ENCODE assay signal across 1 cellular context in the genomic region with DNA sequence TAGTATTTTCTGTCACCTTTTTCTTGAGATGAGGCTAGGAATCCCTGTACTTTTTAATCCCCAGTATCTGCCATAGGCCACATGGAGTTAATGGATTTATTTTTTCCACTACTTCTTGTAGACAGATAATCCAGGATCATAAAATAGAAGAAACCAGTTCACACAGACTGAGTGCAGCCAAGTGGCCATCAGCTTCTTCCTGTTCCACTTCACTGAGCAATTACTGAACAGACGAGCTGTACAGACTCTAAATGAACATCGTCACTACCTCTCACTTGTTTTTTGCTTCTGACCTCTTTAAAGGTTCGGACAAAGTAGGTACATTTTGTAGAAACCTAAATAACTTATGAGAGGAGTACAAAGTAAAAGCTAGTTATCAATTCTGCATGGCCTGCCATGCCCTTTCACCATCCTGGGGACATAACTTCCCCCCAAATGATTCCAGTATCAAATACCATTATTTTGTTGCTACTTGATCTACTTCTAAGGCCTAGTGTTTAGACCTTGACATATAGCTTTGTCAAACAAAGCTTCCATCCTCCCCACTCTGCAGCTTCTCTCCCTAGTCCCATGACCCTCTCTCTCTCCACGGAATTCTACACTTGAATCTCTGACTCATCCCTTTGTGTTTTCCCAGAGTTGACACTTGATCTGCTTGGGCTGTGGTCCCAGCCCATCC.
TF ChIP-seq lines count a peak whose summit lies in the region.

No MANE protein-coding gene starts in this region.

TF ChIP-seq in K562, 482 proteins besides CTCF, POLR2A, EP300 and RAD21 (continued from another document and continues in another):
- TF ChIP-seq, protein P1, sequence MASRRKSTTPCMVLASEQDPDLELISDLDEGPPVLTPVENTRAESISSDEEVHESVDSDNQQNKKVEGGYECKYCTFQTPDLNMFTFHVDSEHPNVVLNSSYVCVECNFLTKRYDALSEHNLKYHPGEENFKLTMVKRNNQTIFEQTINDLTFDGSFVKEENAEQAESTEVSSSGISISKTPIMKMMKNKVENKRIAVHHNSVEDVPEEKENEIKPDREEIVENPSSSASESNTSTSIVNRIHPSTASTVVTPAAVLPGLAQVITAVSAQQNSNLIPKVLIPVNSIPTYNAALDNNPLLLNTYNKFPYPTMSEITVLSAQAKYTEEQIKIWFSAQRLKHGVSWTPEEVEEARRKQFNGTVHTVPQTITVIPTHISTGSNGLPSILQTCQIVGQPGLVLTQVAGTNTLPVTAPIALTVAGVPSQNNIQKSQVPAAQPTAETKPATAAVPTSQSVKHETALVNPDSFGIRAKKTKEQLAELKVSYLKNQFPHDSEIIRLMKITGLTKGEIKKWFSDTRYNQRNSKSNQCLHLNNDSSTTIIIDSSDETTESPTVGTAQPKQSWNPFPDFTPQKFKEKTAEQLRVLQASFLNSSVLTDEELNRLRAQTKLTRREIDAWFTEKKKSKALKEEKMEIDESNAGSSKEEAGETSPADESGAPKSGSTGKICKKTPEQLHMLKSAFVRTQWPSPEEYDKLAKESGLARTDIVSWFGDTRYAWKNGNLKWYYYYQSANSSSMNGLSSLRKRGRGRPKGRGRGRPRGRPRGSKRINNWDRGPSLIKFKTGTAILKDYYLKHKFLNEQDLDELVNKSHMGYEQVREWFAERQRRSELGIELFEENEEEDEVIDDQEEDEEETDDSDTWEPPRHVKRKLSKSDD (conservative IDR thresholded peaks at IDR 0.05; ENCODE audit: low read length) = no peak
- TF ChIP-seq NFATC3 (IDR thresholded peaks at IDR 0.05) = no peak
- TF ChIP-seq NCOA6 (IDR thresholded peaks at IDR 0.05) = no peak
- 0 out of 2 replicates have a peak, but pooled peaks have one; percentile 20 for TF ChIP-seq JUNB (CRISPR knock-in tag; conservative IDR thresholded peaks at IDR 0.05)
- no peak for TF ChIP-seq HNRNPK (IDR thresholded peaks at IDR 0.05; ENCODE audit: low read depth, low read length, poor library complexity, severe bottlenecking)
- no peak for TF ChIP-seq XRCC3 (IDR thresholded peaks at IDR 0.05)
- no peak for TF ChIP-seq ZNF133 (CRISPR knock-in tag; IDR thresholded peaks at IDR 0.05)
- no peak for TF ChIP-seq SRSF9 (IDR thresholded peaks at IDR 0.05; ENCODE audit: borderline replicate concordance, low read depth, low read length)
- peak; percentile 22; the same call in 1 of the 2 replicates for TF ChIP-seq ARID1B (IDR thresholded peaks at IDR 0.05)
- no peak for TF ChIP-seq ZNF79 (CRISPR knock-in tag; IDR thresholded peaks at IDR 0.05; ENCODE audit: low read depth)
- TF ChIP-seq KDM1A (IDR thresholded peaks at IDR 0.05) = no peak
- TF ChIP-seq ETV1 (tag; conservative IDR thresholded peaks at IDR 0.05; ENCODE audit: low read depth) = 0 out of 2 replicates have a peak, but pooled peaks have one; percentile 9
- TF ChIP-seq ZKSCAN1 (IDR thresholded peaks at IDR 0.05; ENCODE audit: low read depth, low read length) = no peak
- TF ChIP-seq ZNF23 (CRISPR knock-in tag; IDR thresholded peaks at IDR 0.05) = no peak
- no peak for TF ChIP-seq ZBED1 (IDR thresholded peaks at IDR 0.05)
- TF ChIP-seq RNF2 (IDR thresholded peaks at IDR 0.05) = no peak
- no peak for TF ChIP-seq BDP1 (IDR thresholded peaks at IDR 0.05; ENCODE audit: insufficient read depth, insufficient read length)
- no peak for TF ChIP-seq SMAD3 (CRISPR knock-in tag; conservative IDR thresholded peaks at IDR 0.05)
- TF ChIP-seq, protein P2, sequence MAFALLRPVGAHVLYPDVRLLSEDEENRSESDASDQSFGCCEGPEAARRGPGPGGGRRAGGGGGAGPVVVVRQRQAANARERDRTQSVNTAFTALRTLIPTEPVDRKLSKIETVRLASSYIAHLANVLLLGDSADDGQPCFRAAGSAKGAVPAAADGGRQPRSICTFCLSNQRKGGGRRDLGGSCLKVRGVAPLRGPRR (CRISPR knock-in tag; IDR thresholded peaks at IDR 0.05) = no peak
- TF ChIP-seq SMARCE1 (IDR thresholded peaks at IDR 0.05) = 0 out of 2 replicates have a peak, but pooled peaks have one; percentile 51
- no peak for TF ChIP-seq POLR2AphosphoS5 (IDR thresholded peaks at IDR 0.05; ENCODE audit: control insufficient read depth, insufficient read depth, low read depth, low read length)
- TF ChIP-seq HDAC6 (IDR thresholded peaks at IDR 0.05; ENCODE audit: low read depth, low read length) = no peak
- TF ChIP-seq EZH2 (IDR thresholded peaks at IDR 0.05; ENCODE audit: borderline replicate concordance, low read depth, low read length) = no peak
- TF ChIP-seq, protein P3, sequence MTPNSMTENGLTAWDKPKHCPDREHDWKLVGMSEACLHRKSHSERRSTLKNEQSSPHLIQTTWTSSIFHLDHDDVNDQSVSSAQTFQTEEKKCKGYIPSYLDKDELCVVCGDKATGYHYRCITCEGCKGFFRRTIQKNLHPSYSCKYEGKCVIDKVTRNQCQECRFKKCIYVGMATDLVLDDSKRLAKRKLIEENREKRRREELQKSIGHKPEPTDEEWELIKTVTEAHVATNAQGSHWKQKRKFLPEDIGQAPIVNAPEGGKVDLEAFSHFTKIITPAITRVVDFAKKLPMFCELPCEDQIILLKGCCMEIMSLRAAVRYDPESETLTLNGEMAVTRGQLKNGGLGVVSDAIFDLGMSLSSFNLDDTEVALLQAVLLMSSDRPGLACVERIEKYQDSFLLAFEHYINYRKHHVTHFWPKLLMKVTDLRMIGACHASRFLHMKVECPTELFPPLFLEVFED (CRISPR knock-in tag; conservative IDR thresholded peaks at IDR 0.05) = 0 out of 2 replicates have a peak, but pooled peaks have one; percentile 19
- TF ChIP-seq ZNF431 (CRISPR knock-in tag; IDR thresholded peaks at IDR 0.05) = no peak
- peak; percentile 75; the same call in 1 of the 2 replicates for TF ChIP-seq SOX6 (IDR thresholded peaks at IDR 0.05)
- TF ChIP-seq, protein P4, sequence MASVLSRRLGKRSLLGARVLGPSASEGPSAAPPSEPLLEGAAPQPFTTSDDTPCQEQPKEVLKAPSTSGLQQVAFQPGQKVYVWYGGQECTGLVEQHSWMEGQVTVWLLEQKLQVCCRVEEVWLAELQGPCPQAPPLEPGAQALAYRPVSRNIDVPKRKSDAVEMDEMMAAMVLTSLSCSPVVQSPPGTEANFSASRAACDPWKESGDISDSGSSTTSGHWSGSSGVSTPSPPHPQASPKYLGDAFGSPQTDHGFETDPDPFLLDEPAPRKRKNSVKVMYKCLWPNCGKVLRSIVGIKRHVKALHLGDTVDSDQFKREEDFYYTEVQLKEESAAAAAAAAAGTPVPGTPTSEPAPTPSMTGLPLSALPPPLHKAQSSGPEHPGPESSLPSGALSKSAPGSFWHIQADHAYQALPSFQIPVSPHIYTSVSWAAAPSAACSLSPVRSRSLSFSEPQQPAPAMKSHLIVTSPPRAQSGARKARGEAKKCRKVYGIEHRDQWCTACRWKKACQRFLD (CRISPR knock-in tag; IDR thresholded peaks at IDR 0.05) = peak; percentile 54; the same call in 1 of the 2 replicates
- no peak for TF ChIP-seq SP2 (IDR thresholded peaks at IDR 0.05; ENCODE audit: extremely low read depth, low read depth, low read length, poor library complexity, severe bottlenecking)
- TF ChIP-seq TEAD4 (IDR thresholded peaks at IDR 0.05; ENCODE audit: low read length) = no peak
- no peak for TF ChIP-seq TEAD4 (CRISPR knock-in tag; IDR thresholded peaks at IDR 0.05; ENCODE audit: borderline replicate concordance)
- no peak for TF ChIP-seq PCBP1 (IDR thresholded peaks at IDR 0.05; ENCODE audit: low read depth, low read length, poor library complexity, severe bottlenecking)
- no peak for TF ChIP-seq ZNF57 (CRISPR knock-in tag; IDR thresholded peaks at IDR 0.05)
- TF ChIP-seq BRF1 (IDR thresholded peaks at IDR 0.05; ENCODE audit: borderline replicate concordance, extremely low read depth, insufficient read length) = no peak
- TF ChIP-seq, protein P5, sequence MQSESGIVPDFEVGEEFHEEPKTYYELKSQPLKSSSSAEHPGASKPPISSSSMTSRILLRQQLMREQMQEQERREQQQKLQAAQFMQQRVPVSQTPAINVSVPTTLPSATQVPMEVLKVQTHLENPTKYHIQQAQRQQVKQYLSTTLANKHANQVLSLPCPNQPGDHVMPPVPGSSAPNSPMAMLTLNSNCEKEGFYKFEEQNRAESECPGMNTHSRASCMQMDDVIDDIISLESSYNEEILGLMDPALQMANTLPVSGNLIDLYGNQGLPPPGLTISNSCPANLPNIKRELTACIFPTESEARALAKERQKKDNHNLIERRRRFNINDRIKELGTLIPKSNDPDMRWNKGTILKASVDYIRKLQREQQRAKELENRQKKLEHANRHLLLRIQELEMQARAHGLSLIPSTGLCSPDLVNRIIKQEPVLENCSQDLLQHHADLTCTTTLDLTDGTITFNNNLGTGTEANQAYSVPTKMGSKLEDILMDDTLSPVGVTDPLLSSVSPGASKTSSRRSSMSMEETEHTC (IDR thresholded peaks at IDR 0.05) = no peak
- TF ChIP-seq ZNF239 (CRISPR knock-in tag; IDR thresholded peaks at IDR 0.05) = no peak
- TF ChIP-seq MEF2D (tag; conservative IDR thresholded peaks at IDR 0.05; ENCODE audit: low read depth) = no peak
- peak in 1 of 2 experiments; percentile 39; a peak in 1 of 4 replicates for TF ChIP-seq RCOR1 (IDR thresholded peaks at IDR 0.05; ENCODE audit: borderline replicate concordance in 1 of 2, low read depth in 2 of 2, low read length in 2 of 2)
- TF ChIP-seq PCBP2 (IDR thresholded peaks at IDR 0.05; ENCODE audit: low read depth, low read length, poor library complexity, severe bottlenecking) = no peak
- TF ChIP-seq JUN (IDR thresholded peaks at IDR 0.05; ENCODE audit: borderline replicate concordance, low read depth, low read length) = peak; percentile 74; the same call in 1 of the 2 replicates
- no peak for TF ChIP-seq JUN (CRISPR knock-in tag; IDR thresholded peaks at IDR 0.05; ENCODE audit: borderline replicate concordance)
- TF ChIP-seq JUND (IDR thresholded peaks at IDR 0.05; ENCODE audit: borderline replicate concordance, low read depth, low read length) = peak; percentile 84
- peak; percentile 70; the same call in 2 of the 3 replicates for TF ChIP-seq JUND (tag; IDR thresholded peaks at IDR 0.05; ENCODE audit: borderline replicate concordance, low read depth, low read length)
- TF ChIP-seq BRD4 (IDR thresholded peaks at IDR 0.05) = no peak
- 0 out of 4 replicates have a peak, but pooled peaks of 1 of the 2 experiments have one; percentile 38 for TF ChIP-seq HDAC1 (IDR thresholded peaks at IDR 0.05)
- no peak for TF ChIP-seq CAMTA2 (CRISPR knock-in tag; conservative IDR thresholded peaks at IDR 0.05)
- 0 out of 2 replicates have a peak, but pooled peaks have one; percentile 25 for TF ChIP-seq CXXC5 (CRISPR knock-in tag; IDR thresholded peaks at IDR 0.05)
- 0 out of 2 replicates have a peak, but pooled peaks have one; percentile 33 for TF ChIP-seq KLF6 (CRISPR knock-in tag; IDR thresholded peaks at IDR 0.05; ENCODE audit: borderline replicate concordance)
- TF ChIP-seq EHMT2 (IDR thresholded peaks at IDR 0.05) = 0 out of 2 replicates have a peak, but pooled peaks have one; percentile 50
